15 cellular contexts compared by ENCODE assay signal in the genomic region with DNA sequence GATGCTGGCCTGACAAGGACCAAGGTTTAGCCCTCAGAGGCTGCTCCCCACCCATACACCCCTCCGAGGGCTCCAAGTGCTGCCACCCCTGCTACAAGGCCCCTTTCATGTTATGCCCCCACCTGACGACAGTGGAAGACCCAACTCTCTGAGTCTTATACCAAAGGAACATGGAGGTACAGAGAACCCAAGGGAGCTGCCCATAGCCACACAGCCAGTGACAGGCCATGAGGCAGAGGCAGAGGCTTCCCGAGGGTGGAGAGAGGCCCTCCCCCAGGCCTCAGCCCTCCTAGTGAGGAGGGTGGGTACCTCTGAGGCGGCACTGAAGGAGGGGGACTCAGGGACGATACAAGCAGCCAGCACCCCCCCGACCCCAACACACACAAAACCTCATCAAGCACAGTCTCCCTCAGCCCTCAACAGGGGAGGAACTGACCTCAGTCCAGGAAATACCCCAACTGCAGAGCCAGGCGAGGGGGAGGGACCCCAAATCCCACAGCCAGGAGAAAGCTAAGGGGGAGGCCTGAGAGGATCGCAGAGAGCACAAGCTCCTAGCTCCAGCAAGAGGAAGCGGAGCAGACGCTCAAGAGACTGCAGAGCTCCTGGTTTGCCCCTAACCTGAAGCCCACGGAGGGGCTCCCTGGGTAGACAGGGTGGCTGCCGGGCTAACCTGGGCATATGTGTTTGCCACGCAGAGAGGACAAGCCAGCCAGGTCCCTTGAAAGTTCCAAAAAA. TPM values are rescaled to one million over a fixed set of nuclear protein-coding genes. Genes with fewer than 3 reads are reported as not detected.
DNase-seq lines count a peak whose midpoint lies in the region; ATAC-seq and TF ChIP-seq lines count a peak whose summit lies in the region.
"Had no signal": no experiment of that assay in that cellular context is flagged by ENCODE, and none has a peak within 500 bp of the region (broad histone marks: within the 10 kb centered on the region; RNA-seq: fewer than 3 reads in every experiment).

No MANE protein-coding gene starts in this region.

- H3K36me3 Mint-ChIP-seq in WTC11: no peaks in the 10 kb centered on the region; the same call in 1 of the 2 replicates

- no peaks in the 10 kb centered on the region for H3K27me3 ChIP-seq in testis

- H3K9me3 Mint-ChIP-seq in WTC11: no peaks in the 10 kb centered on the region
- H3K9me3 Mint-ChIP-seq: activated naive CD4-positive, alpha-beta T cell treated with anti-CD3 and anti-CD28 coated beads for 36 hours; CD4-positive, alpha-beta T cell; central memory CD8-positive, alpha-beta T cell had no signal

- TF ChIP-seq CTCF in WTC11 (IDR thresholded peaks at IDR 0.05) (no peak), testis (IDR thresholded peaks at IDR 0.05) (no peak)

- intact Hi-C loops in testis (cut with DNase I; ENCODE audit: low total_unique reads): no loop called here

- POLR2A ChIA-PET in WTC11 (lab: Charles Lee): no interaction called here

- H3K4me3 Mint-ChIP-seq in WTC11: no peak overlapping the region
- H3K4me3 Mint-ChIP-seq: activated naive CD4-positive, alpha-beta T cell treated with anti-CD3 and anti-CD28 coated beads for 36 hours; CD4-positive, alpha-beta T cell; central memory CD8-positive, alpha-beta T cell had no signal

- no peak overlapping the region for H3K4me3 ChIP-seq in testis

- ATAC-seq in WTC11 (peak; percentile 9; the same call in 1 of the 2 replicates), HG02610 (IDR thresholded peaks at IDR 0.05; ENCODE audit: unreplicated experiment) (no peak), HG03175 (IDR thresholded peaks at IDR 0.05; ENCODE audit: unreplicated experiment) (no peak)

- H3K27ac ChIP-seq in testis: peak overlapping the region; percentile 57 to 74

- in situ Hi-C loops in KBM-7 (cut with MboI; ENCODE audit: low pct_unique_long_range_greater_than_20kb, low sequenced_read_pairs): no loop called here

- H3K9me3 ChIP-seq in testis: no peaks in the 10 kb centered on the region

- H3K36me3 ChIP-seq in testis (ENCODE audit: low read depth, missing control alignments): no peaks in the 10 kb centered on the region

- WGBS in testis, 2 donors: 62% methylated on average over 11 to 13 of the region's 13 CpGs

- peaks cover 9% of the 10 kb centered on the region for H3K4me1 ChIP-seq in testis

- no peak overlapping the region for H3K27ac Mint-ChIP-seq in WTC11
- H3K27ac Mint-ChIP-seq: activated naive CD4-positive, alpha-beta T cell treated with anti-CD3 and anti-CD28 coated beads for 36 hours; CD4-positive, alpha-beta T cell had no signal

- no peaks in the 10 kb centered on the region for H3K4me1 Mint-ChIP-seq in WTC11

- no peak for TF ChIP-seq POLR2A in testis (IDR thresholded peaks at IDR 0.05)

- no peaks in the 10 kb centered on the region for H3K27me3 Mint-ChIP-seq in WTC11 (ENCODE audit: low read depth)
- H3K27me3 Mint-ChIP-seq: CD4-positive, alpha-beta T cell; central memory CD8-positive, alpha-beta T cell had no signal

- CTCF ChIA-PET in WTC11 (lab: Charles Lee): interaction anchor here (0.6 to 4.5 kb wide), 3 partner anchors 11 to 64 kb away, joined by 3 to 29 read pairs (median 4); no protein-coding TSS in a partner anchor

- peak; percentile 39 for DNase-seq in KBM-7
- no peak for DNase-seq in WTC11 (ENCODE audit: low spot score)
- peak; percentile 31 for DNase-seq in left kidney (ENCODE audit: low read depth, low spot score)
- DNase-seq in testis: no peak
- DNase-seq in hepatic stellate cell (ENCODE audit: low spot score): no peak
- DNase-seq: activated naive CD4-positive, alpha-beta T cell treated with anti-CD3 and anti-CD28 coated beads for 36 hours; CD4-positive, alpha-beta T cell; erythroblast; KG1; NCI-H187; NCI-H748 treated with DMSO at 0.1 percent for 48 hours; stimulated activated CD4-positive, alpha-beta T cell treated with anti-CD3 and anti-CD28 coated beads, Interleukin-2, amount 100 ng/mL, for 24 hours had no signal

TF ChIP-seq in WTC11, 78 proteins besides CTCF, POLR2A, EP300 and RAD21 (continues in another document):
- TF ChIP-seq MXD4 (CRISPR knock-in tag; IDR thresholded peaks at IDR 0.05; ENCODE audit: borderline replicate concordance) (no peak), PRRX2 (CRISPR knock-in tag; IDR thresholded peaks at IDR 0.05) (no peak), NR2C2 (CRISPR knock-in tag; IDR thresholded peaks at IDR 0.05) (no peak), JUN (CRISPR knock-in tag; IDR thresholded peaks at IDR 0.05) (no peak), ZNF423 (CRISPR knock-in tag; IDR thresholded peaks at IDR 0.05) (no peak), ZNF219 (CRISPR knock-in tag; IDR thresholded peaks at IDR 0.05; ENCODE audit: borderline replicate concordance) (no peak), SMAD4 (CRISPR knock-in tag; IDR thresholded peaks at IDR 0.05) (no peak), ATF1 (CRISPR knock-in tag; IDR thresholded peaks at IDR 0.05) (no peak), ZNF396 (CRISPR knock-in tag; IDR thresholded peaks at IDR 0.05; ENCODE audit: borderline replicate concordance) (no peak)
- TF ChIP-seq, protein P1, sequence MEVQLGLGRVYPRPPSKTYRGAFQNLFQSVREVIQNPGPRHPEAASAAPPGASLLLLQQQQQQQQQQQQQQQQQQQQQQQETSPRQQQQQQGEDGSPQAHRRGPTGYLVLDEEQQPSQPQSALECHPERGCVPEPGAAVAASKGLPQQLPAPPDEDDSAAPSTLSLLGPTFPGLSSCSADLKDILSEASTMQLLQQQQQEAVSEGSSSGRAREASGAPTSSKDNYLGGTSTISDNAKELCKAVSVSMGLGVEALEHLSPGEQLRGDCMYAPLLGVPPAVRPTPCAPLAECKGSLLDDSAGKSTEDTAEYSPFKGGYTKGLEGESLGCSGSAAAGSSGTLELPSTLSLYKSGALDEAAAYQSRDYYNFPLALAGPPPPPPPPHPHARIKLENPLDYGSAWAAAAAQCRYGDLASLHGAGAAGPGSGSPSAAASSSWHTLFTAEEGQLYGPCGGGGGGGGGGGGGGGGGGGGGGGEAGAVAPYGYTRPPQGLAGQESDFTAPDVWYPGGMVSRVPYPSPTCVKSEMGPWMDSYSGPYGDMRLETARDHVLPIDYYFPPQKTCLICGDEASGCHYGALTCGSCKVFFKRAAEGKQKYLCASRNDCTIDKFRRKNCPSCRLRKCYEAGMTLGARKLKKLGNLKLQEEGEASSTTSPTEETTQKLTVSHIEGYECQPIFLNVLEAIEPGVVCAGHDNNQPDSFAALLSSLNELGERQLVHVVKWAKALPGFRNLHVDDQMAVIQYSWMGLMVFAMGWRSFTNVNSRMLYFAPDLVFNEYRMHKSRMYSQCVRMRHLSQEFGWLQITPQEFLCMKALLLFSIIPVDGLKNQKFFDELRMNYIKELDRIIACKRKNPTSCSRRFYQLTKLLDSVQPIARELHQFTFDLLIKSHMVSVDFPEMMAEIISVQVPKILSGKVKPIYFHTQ (CRISPR knock-in tag; IDR thresholded peaks at IDR 0.05): no peak
- TF ChIP-seq, protein P2, sequence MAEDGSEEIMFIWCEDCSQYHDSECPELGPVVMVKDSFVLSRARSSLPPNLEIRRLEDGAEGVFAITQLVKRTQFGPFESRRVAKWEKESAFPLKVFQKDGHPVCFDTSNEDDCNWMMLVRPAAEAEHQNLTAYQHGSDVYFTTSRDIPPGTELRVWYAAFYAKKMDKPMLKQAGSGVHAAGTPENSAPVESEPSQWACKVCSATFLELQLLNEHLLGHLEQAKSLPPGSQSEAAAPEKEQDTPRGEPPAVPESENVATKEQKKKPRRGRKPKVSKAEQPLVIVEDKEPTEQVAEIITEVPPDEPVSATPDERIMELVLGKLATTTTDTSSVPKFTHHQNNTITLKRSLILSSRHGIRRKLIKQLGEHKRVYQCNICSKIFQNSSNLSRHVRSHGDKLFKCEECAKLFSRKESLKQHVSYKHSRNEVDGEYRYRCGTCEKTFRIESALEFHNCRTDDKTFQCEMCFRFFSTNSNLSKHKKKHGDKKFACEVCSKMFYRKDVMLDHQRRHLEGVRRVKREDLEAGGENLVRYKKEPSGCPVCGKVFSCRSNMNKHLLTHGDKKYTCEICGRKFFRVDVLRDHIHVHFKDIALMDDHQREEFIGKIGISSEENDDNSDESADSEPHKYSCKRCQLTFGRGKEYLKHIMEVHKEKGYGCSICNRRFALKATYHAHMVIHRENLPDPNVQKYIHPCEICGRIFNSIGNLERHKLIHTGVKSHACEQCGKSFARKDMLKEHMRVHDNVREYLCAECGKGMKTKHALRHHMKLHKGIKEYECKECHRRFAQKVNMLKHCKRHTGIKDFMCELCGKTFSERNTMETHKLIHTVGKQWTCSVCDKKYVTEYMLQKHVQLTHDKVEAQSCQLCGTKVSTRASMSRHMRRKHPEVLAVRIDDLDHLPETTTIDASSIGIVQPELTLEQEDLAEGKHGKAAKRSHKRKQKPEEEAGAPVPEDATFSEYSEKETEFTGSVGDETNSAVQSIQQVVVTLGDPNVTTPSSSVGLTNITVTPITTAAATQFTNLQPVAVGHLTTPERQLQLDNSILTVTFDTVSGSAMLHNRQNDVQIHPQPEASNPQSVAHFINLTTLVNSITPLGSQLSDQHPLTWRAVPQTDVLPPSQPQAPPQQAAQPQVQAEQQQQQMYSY (CRISPR knock-in tag; IDR thresholded peaks at IDR 0.05): no peak
- TF ChIP-seq, protein P3, sequence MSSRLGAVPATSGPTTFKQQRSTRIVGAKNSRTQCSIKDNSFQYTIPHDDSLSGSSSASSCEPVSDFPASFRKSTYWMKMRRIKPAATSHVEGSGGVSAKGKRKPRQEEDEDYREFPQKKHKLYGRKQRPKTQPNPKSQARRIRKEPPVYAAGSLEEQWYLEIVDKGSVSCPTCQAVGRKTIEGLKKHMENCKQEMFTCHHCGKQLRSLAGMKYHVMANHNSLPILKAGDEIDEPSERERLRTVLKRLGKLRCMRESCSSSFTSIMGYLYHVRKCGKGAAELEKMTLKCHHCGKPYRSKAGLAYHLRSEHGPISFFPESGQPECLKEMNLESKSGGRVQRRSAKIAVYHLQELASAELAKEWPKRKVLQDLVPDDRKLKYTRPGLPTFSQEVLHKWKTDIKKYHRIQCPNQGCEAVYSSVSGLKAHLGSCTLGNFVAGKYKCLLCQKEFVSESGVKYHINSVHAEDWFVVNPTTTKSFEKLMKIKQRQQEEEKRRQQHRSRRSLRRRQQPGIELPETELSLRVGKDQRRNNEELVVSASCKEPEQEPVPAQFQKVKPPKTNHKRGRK (CRISPR knock-in tag; IDR thresholded peaks at IDR 0.05; ENCODE audit: borderline replicate concordance): no peak
- TF ChIP-seq, protein P4, sequence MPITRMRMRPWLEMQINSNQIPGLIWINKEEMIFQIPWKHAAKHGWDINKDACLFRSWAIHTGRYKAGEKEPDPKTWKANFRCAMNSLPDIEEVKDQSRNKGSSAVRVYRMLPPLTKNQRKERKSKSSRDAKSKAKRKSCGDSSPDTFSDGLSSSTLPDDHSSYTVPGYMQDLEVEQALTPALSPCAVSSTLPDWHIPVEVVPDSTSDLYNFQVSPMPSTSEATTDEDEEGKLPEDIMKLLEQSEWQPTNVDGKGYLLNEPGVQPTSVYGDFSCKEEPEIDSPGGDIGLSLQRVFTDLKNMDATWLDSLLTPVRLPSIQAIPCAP (CRISPR knock-in tag; IDR thresholded peaks at IDR 0.05): no peak

RNA-seq across cellular contexts. Expression of a gene that starts 36.9 kb away (rescaled TPM):
- total RNA-seq in WTC11 (2021) (82.8 to 93.4 TPM (median 87.0 TPM) in 3 replicates), testis (10 to 100 TPM; 67.1 to 96.5 TPM)
- polyA plus RNA-seq in testis (ENCODE audit: insufficient read depth, low read depth, low replicate concordance): 94.4 TPM

Comparison
In these comparisons a context has a peak if more than half of its experiments do, and no peak if none do; other contexts are left out.
1. DNase-seq: peak in KBM-7 (single experiment) and left kidney (single experiment); none in WTC11 (single experiment), testis (single experiment) and hepatic stellate cell (single experiment).